34 cellular contexts compared by ENCODE assay signal in genomic region chr9:14830057-14830456, GRCh38.
"Had no signal": no experiment of that assay in that cellular context is flagged by ENCODE, and none has a peak within 500 bp of the region (broad histone marks: within the 10 kb centered on the region; RNA-seq: fewer than 3 reads in every experiment).

No MANE protein-coding gene starts in this region.

- H3K4me3 ChIP-seq: MG63 had no signal

- H3K9me3 ChIP-seq: MG63 had no signal

- H3K36me3 ChIP-seq: MG63 had no signal

- DNase-seq: Karpas-422, Kasumi-1, MG63, MM.1S, MV-4-11, NCI-H1048, NCI-H1092, NCI-H1092 treated with DMSO at 0.1 percent for 48 hours, NCI-H1105, NCI-H1105 treated with DMSO at 0.1 percent for 48 hours, NCI-H1417, NCI-H1417 treated with DMSO at 0.1 percent for 48 hours, NCI-H1436, NCI-H1436 treated with DMSO at 0.1 percent for 48 hours, NCI-H146, NCI-H1694, NCI-H1694 treated with DMSO at 0.1 percent for 48 hours, NCI-H187, NCI-H187 treated with DMSO at 0.1 percent for 48 hours, NCI-H1930, NCI-H2029, NCI-H2029 treated with DMSO at 0.1 percent for 48 hours, NCI-H2081, NCI-H2081 treated with DMSO at 0.1 percent for 48 hours, NCI-H2107, NCI-H2171, NCI-H2171 treated with DMSO at 0.1 percent for 48 hours, NCI-H2227 treated with DMSO at 0.1 percent for 48 hours, NCI-H226, NCI-H345, NCI-H446, NCI-H446 treated with DMSO at 0.1 percent for 48 hours, NCI-H510A, NCI-H510A treated with DMSO at 0.1 percent for 48 hours had no signal
